8 cellular contexts compared by ENCODE assay signal in the genomic region with DNA sequence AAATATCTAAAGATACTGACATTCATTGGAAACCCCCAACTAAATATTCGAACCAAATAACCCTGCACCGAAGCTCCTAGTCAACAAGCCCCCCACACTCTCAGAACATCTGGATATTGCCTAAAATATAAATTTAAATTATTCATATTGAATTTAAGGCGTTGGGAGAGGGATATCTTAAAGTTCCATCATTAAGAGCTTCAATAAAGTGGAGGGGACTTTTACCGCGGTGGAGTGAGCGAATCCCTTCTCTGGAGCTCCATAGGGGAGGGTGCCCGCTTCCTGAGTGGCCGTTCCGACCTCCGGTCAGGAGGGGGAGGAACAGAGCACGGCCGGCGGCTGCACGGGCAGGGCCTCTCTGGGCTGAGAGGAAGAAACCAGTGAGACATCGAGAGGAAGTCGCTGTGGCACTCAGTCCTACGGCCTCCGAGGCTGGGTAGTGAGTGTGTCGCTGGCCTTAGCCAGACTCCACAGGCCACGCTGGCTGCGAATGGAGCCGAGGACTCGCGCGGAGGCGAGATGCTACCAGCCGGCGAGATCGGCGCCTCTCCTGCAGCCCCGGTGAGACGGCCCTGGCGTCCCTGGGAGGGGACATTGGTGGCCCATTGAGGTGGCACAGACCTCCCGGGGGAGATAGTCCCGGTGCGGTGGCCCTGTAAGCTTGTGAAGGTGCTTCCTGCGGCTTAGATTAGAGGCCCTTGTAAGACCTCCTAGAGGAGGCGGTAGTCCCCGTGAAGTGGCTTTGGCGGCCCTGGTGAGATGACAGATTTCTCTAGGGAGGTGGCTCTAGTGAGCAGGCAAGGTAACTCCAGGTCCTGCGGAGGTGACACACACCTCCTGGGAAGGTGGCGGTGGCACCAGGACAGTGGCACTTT. TPM values are rescaled to one million over a fixed set of nuclear protein-coding genes. Genes with fewer than 3 reads are reported as not detected.
A peak's percentile ranks its signal among the peaks of the same experiment; 100 is the strongest.
DNase-seq lines count a peak whose midpoint lies in the region; ATAC-seq, FAIRE-seq and TF ChIP-seq lines count a peak whose summit lies in the region.

A gene (plus strand): TSS at position 405 of the 875 bp plus-strand sequence. CDS start 115 bp downstream, at position 520.

- no peaks in the 10 kb centered on the region for H3K27me3 Mint-ChIP-seq in T-cell
- no peaks in the 10 kb centered on the region for H3K27me3 Mint-ChIP-seq in progenitor cell of endocrine pancreas

- H3K9me3 Mint-ChIP-seq in T-cell (no peaks in the 10 kb centered on the region), progenitor cell of endocrine pancreas (ENCODE audit: low read depth) (no peaks in the 10 kb centered on the region)

- 1 to 7% (median 2%) methylated on average over 15 to 42 of the region's 42 CpGs for WGBS in adrenal gland, 4 donors
- WGBS in heart left ventricle, 4 donors, result 2 to 4% (median 3%) methylated on average over 24 to 42 of the region's 42 CpGs

- peak within 1 kb of the TSS; percentile 26 to 86 (median 81) for H3K27ac ChIP-seq in adrenal gland
- H3K27ac ChIP-seq in heart left ventricle, result peak within 1 kb of the TSS; percentile 2 to 94 (median 86)

- H3K9me3 ChIP-seq in adrenal gland (replicated peaks in 1 of 3) (no peaks in the 10 kb centered on the region), heart left ventricle (no peaks in the 10 kb centered on the region)

- H3K27me3 ChIP-seq in adrenal gland, result no peaks in the 10 kb centered on the region
- no peaks in the 10 kb centered on the region for H3K27me3 ChIP-seq in heart left ventricle

- FAIRE-seq in GM12891 (lab: Jason Lieb, UNC), result peak; percentile 89

- H3K4me1 Mint-ChIP-seq in T-cell (peaks cover 30 to 49% (median 38%) of the 10 kb centered on the region in 3 donors), progenitor cell of endocrine pancreas (ENCODE audit: low read depth) (peaks cover 12% of the 10 kb centered on the region)

- H3K4me1 ChIP-seq in adrenal gland (replicated peaks in 1 of 2) (peaks cover 8 to 15% of the 10 kb centered on the region in 2 donors), heart left ventricle (peaks cover 0 to 27% (median 18%) of the 10 kb centered on the region in 12 donors)

- TF ChIP-seq POLR2A in GM12891 (IDR thresholded peaks at IDR 0.05; ENCODE audit: low read depth, low read length) (peak; percentile 99), adrenal gland (IDR thresholded peaks at IDR 0.05) (peak; percentile 82 to 92), heart left ventricle (IDR thresholded peaks at IDR 0.05) (peak in 1 of 2 donors; percentile 69)

- DNase-seq in GM12891 (ENCODE audit: insufficient read length, low spot score) (peak; percentile 77), NCI-H1417 treated with DMSO at 0.1 percent for 48 hours (lab: John Stamatoyannopoulos, UW) (peak; percentile 88), T-cell (peak; percentile 77 to 90 (median 83)), adrenal gland (peak; percentile 89 to 96 (median 92)), heart left ventricle (peak; percentile 90 to 95 (median 91)), progenitor cell of endocrine pancreas (ENCODE audit: low spot score, unreplicated experiment) (peak; percentile 85), ureter (ENCODE audit: low spot score) (peak; percentile 90)

- peak; percentile 33 to 56 (median 50) for TF ChIP-seq CTCF in adrenal gland (IDR thresholded peaks at IDR 0.05)
- peak; percentile 59 to 94 (median 76) for TF ChIP-seq CTCF in heart left ventricle (IDR thresholded peaks at IDR 0.05)
- peak; percentile 78 for TF ChIP-seq CTCF in progenitor cell of endocrine pancreas (IDR thresholded peaks at IDR 0.05; ENCODE audit: unreplicated experiment)

- POLR2A ChIA-PET in T-cell (lab: Charles Lee), result interaction anchor here in 1 of 2 donors (0.5 to 1.4 kb wide), 13 partner anchors 11 to 1637 kb away, joined by 3 to 11 read pairs (median 4); a partner anchor contains a TSS

- H3K4me3 ChIP-seq in adrenal gland, result peak within 1 kb of the TSS; percentile 66 to 98 (median 93)
- peak within 1 kb of the TSS; percentile 57 to 99 (median 90) for H3K4me3 ChIP-seq in heart left ventricle

- peaks cover 3% of the 10 kb centered on the region for H3K36me3 Mint-ChIP-seq in T-cell
- H3K36me3 Mint-ChIP-seq in progenitor cell of endocrine pancreas (ENCODE audit: insufficient read depth), result peaks cover 2% of the 10 kb centered on the region

- intact Hi-C loops in adrenal gland (cut with DNase I) (no loop called here), heart left ventricle (cut with DNase I) (loop anchor here in 1 of 10 donors (1.0 kb wide), 1 partner anchor 10 kb away; a partner anchor contains a TSS)

- CTCF ChIA-PET in T-cell (lab: Charles Lee), result interaction anchor here in 1 of 2 donors (0.5 to 1.4 kb wide), 10 partner anchors 8 to 1636 kb away, joined by 3 to 4 read pairs (median 4); a partner anchor contains a TSS

- H3K36me3 ChIP-seq in adrenal gland (replicated peaks in 1 of 2) (peaks cover 0 to 12% of the 10 kb centered on the region in 2 donors), heart left ventricle (peaks cover 0 to 34% (median 22%) of the 10 kb centered on the region in 9 donors)

- H3K27ac Mint-ChIP-seq in T-cell (peak within 1 kb of the TSS; percentile 93 to 98), progenitor cell of endocrine pancreas (peak within 1 kb of the TSS; percentile 89)

- H3K4me3 Mint-ChIP-seq in T-cell (peak within 1 kb of the TSS; percentile 88 to 94 (median 90)), progenitor cell of endocrine pancreas (ENCODE audit: low read depth) (peak within 1 kb of the TSS; percentile 94)

- peak; percentile 99 for ATAC-seq in HG02798 (IDR thresholded peaks at IDR 0.05; ENCODE audit: poor library complexity, unreplicated experiment)
- ATAC-seq in T-cell (replicated peaks in 1 of 4), result peak; percentile 90 to 98 (median 98)
- ATAC-seq in heart left ventricle, result peak; percentile 99 to 100 (median 100)

TF ChIP-seq in GM12891, 5 proteins besides CTCF, POLR2A, EP300 and RAD21:
- TF ChIP-seq POU2F2 (IDR thresholded peaks at IDR 0.05; ENCODE audit: low read depth, low read length), result peak; percentile 88; the same call in 1 of the 2 replicates
- no peak for TF ChIP-seq PAX5 (IDR thresholded peaks at IDR 0.05; ENCODE audit: insufficient read depth, low read length, severe bottlenecking)
- TF ChIP-seq SPI1 (IDR thresholded peaks at IDR 0.05; ENCODE audit: low read depth, low read length), result peak; percentile 81
- TF ChIP-seq TAF1 (IDR thresholded peaks at IDR 0.05; ENCODE audit: low read depth, low read length), result peak; percentile 98
- peak; percentile 98 for TF ChIP-seq POLR2AphosphoS5 (IDR thresholded peaks at IDR 0.05; ENCODE audit: low read depth, low read length)

RNA-seq across cellular contexts. Expression of the gene that starts here (rescaled TPM):
- polyA plus RNA-seq in GM12891 (2012; ENCODE audit: low read depth, missing spikeins), result 8.6 TPM
- total RNA-seq in T-cell (10 to 100 TPM; 22.5 to 30.4 (median 25.2) TPM), adrenal gland (10 to 100 TPM in 7 of 8 donors, 1 to 10 TPM in 1; 9.8 to 20.2 (median 14.1) TPM), heart left ventricle (10 to 100 TPM in 8 of 9 donors, 1 to 10 TPM in 1; 9.2 to 14.7 (median 13.3) TPM), progenitor cell of endocrine pancreas (22.5 and 26.0 TPM in 2 replicates), ureter (17.2 TPM)
- polyA plus RNA-seq in adrenal gland (10 to 100 TPM; 16.6 to 25.8 (median 20.1) TPM), heart left ventricle (10 to 100 TPM; 11.0 to 16.0 TPM)

Comparison
In these comparisons a context has a peak if more than half of its experiments do, and no peak if none do; other contexts are left out.
1. Peak in every context shown above with its lines: DNase-seq, ATAC-seq, H3K4me3 ChIP-seq and H3K27ac ChIP-seq.